Comparison of ENCODE assay signal across 1 cellular context in the genomic region with DNA sequence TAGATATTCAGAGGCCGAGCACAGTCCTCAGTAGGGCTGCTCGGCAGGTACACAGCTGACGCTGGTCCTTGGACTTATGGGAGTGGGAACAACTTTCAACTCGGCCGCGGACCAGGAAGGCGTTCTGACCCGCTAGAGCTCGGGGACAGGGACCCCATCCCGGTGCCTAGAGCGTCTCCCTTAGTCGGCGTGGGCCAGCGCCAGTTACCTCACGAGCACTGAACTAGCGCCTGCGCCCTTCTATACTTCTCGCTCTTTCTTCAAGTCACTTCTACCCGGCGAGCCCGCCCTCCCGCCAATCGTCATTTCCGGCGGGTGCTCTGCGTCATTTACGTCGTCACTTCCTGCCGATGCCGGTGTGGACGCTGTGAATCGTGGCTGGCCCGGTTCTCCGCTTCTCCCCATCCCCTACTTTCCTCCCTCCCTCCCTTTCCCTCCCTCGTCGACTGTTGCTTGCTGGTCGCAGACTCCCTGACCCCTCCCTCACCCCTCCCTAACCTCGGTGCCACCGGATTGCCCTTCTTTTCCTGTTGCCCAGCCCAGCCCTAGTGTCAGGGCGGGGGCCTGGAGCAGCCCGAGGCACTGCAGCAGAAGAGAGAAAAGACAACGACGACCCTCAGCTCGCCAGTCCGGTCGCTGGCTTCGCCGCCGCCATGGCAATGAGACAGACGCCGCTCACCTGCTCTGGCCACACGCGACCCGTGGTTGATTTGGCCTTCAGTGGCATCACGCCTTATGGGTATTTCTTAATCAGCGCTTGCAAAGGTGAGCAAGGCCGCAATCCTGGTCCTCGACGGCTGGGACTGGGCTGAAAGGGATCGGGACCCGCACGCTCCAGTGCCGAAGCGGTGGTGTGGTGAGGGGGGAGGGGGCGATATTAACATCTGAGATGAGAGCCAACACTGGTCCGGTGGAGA.
A peak's percentile ranks its signal among the peaks of the same experiment; 100 is the strongest.
TF ChIP-seq lines count a peak whose summit lies in the region.

Gene STRAP, plus strand, starts transcription at position 333 of the 917 bp plus-strand sequence. Its CDS starts 321 bp downstream, at position 654.

TF ChIP-seq in HepG2, 621 proteins besides CTCF, POLR2A, EP300 and RAD21 (continued from another document and continues in another):
- TF ChIP-seq ZNF142 (CRISPR knock-in tag; IDR thresholded peaks at IDR 0.05) = 0 out of 2 replicates have a peak, but pooled peaks have one; percentile 32
- no peak for TF ChIP-seq STAT5B (CRISPR knock-in tag; IDR thresholded peaks at IDR 0.05)
- TF ChIP-seq DNMT1 (CRISPR knock-in tag; IDR thresholded peaks at IDR 0.05) = no peak
- peak; percentile 88 for TF ChIP-seq ZNF777 (CRISPR knock-in tag; IDR thresholded peaks at IDR 0.05)
- TF ChIP-seq SOX5 (CRISPR knock-in tag; IDR thresholded peaks at IDR 0.05; ENCODE audit: borderline replicate concordance) = no peak
- peak; percentile 54; the same call in 1 of the 2 replicates for TF ChIP-seq ETV6 (CRISPR knock-in tag; conservative IDR thresholded peaks at IDR 0.05)
- TF ChIP-seq POLR2AphosphoS2 (IDR thresholded peaks at IDR 0.05; ENCODE audit: low read depth, low read length) = 0 out of 2 replicates have a peak, but pooled peaks have one; percentile 59
- no peak for TF ChIP-seq CREB3 (CRISPR knock-in tag; IDR thresholded peaks at IDR 0.05)
- TF ChIP-seq ZNF282 (IDR thresholded peaks at IDR 0.05; ENCODE audit: partially characterized antibody) = no peak
- TF ChIP-seq, protein P1, sequence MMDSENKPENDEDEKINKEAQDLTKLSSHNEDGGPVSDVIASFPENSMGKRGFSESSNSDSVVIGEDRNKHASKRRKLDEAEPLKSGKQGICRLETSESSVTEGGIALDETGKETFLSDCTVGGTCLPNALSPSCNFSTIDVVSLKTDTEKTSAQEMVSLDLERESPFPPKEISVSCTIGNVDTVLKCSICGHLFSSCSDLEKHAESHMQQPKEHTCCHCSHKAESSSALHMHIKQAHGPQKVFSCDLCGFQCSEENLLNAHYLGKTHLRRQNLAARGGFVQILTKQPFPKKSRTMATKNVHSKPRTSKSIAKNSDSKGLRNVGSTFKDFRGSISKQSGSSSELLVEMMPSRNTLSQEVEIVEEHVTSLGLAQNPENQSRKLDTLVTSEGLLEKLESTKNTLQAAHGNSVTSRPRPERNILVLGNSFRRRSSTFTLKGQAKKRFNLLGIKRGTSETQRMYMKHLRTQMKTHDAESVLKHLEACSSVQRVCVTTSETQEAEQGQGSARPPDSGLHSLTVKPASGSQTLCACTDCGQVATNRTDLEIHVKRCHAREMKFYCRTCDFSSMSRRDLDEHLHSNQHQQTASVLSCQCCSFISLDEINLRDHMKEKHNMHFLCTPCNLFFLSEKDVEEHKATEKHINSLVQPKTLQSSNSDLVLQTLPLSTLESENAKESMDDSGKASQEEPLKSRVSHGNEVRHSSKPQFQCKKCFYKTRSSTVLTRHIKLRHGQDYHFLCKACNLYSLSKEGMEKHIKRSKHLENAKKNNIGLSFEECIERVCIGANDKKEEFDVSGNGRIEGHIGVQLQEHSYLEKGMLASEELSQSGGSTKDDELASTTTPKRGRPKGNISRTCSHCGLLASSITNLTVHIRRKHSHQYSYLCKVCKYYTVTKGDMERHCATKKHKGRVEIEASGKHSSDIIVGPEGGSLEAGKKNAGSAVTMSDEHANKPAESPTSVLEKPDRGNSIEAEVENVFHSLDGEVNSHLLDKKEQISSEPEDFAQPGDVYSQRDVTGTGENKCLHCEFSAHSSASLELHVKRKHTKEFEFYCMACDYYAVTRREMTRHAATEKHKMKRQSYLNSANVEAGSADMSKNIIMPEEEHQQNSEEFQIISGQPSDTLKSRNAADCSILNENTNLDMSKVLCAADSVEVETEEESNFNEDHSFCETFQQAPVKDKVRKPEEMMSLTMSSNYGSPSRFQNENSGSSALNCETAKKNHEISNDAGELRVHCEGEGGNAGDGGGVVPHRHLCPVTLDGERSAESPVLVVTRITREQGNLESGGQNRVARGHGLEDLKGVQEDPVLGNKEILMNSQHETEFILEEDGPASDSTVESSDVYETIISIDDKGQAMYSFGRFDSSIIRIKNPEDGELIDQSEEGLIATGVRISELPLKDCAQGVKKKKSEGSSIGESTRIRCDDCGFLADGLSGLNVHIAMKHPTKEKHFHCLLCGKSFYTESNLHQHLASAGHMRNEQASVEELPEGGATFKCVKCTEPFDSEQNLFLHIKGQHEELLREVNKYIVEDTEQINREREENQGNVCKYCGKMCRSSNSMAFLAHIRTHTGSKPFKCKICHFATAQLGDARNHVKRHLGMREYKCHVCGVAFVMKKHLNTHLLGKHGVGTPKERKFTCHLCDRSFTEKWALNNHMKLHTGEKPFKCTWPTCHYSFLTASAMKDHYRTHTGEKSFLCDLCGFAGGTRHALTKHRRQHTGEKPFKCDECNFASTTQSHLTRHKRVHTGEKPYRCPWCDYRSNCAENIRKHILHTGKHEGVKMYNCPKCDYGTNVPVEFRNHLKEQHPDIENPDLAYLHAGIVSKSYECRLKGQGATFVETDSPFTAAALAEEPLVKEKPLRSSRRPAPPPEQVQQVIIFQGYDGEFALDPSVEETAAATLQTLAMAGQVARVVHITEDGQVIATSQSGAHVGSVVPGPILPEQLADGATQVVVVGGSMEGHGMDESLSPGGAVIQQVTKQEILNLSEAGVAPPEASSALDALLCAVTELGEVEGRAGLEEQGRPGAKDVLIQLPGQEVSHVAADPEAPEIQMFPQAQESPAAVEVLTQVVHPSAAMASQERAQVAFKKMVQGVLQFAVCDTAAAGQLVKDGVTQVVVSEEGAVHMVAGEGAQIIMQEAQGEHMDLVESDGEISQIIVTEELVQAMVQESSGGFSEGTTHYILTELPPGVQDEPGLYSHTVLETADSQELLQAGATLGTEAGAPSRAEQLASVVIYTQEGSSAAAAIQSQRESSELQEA (CRISPR knock-in tag; IDR thresholded peaks at IDR 0.05; ENCODE audit: not compliant biosample characterization) = peak; percentile 42
- TF ChIP-seq RXRA (CRISPR knock-in tag; IDR thresholded peaks at IDR 0.05) = peak; percentile 37; the same call in 1 of the 2 replicates
- 0 out of 2 replicates have a peak, but pooled peaks have one; percentile 21 for TF ChIP-seq ZIK1 (CRISPR knock-in tag; IDR thresholded peaks at IDR 0.05; ENCODE audit: borderline replicate concordance, low read depth)
- no peak for TF ChIP-seq ZC3H4 (CRISPR knock-in tag; IDR thresholded peaks at IDR 0.05; ENCODE audit: borderline replicate concordance)
- TF ChIP-seq ZNF572 (CRISPR knock-in tag; IDR thresholded peaks at IDR 0.05) = no peak
- TF ChIP-seq, protein P2, sequence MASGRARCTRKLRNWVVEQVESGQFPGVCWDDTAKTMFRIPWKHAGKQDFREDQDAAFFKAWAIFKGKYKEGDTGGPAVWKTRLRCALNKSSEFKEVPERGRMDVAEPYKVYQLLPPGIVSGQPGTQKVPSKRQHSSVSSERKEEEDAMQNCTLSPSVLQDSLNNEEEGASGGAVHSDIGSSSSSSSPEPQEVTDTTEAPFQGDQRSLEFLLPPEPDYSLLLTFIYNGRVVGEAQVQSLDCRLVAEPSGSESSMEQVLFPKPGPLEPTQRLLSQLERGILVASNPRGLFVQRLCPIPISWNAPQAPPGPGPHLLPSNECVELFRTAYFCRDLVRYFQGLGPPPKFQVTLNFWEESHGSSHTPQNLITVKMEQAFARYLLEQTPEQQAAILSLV (CRISPR knock-in tag; IDR thresholded peaks at IDR 0.05; ENCODE audit: borderline replicate concordance) = peak; percentile 56
- peak; percentile 70 for TF ChIP-seq EED (CRISPR knock-in tag; IDR thresholded peaks at IDR 0.05)
- peak; percentile 89 for TF ChIP-seq ZNF317 (CRISPR knock-in tag; IDR thresholded peaks at IDR 0.05)
- no peak for TF ChIP-seq SRSF9 (IDR thresholded peaks at IDR 0.05; ENCODE audit: borderline replicate concordance, insufficient read depth, low read depth, low read length, poor library complexity, severe bottlenecking)
- TF ChIP-seq KLF13 (CRISPR knock-in tag; IDR thresholded peaks at IDR 0.05) = no peak
- TF ChIP-seq, protein P3, sequence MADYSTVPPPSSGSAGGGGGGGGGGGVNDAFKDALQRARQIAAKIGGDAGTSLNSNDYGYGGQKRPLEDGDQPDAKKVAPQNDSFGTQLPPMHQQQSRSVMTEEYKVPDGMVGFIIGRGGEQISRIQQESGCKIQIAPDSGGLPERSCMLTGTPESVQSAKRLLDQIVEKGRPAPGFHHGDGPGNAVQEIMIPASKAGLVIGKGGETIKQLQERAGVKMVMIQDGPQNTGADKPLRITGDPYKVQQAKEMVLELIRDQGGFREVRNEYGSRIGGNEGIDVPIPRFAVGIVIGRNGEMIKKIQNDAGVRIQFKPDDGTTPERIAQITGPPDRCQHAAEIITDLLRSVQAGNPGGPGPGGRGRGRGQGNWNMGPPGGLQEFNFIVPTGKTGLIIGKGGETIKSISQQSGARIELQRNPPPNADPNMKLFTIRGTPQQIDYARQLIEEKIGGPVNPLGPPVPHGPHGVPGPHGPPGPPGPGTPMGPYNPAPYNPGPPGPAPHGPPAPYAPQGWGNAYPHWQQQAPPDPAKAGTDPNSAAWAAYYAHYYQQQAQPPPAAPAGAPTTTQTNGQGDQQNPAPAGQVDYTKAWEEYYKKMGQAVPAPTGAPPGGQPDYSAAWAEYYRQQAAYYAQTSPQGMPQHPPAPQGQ (CRISPR knock-in tag; IDR thresholded peaks at IDR 0.05; ENCODE audit: borderline replicate concordance) = peak; percentile 38; the same call in 1 of the 2 replicates
- TF ChIP-seq, protein P4, sequence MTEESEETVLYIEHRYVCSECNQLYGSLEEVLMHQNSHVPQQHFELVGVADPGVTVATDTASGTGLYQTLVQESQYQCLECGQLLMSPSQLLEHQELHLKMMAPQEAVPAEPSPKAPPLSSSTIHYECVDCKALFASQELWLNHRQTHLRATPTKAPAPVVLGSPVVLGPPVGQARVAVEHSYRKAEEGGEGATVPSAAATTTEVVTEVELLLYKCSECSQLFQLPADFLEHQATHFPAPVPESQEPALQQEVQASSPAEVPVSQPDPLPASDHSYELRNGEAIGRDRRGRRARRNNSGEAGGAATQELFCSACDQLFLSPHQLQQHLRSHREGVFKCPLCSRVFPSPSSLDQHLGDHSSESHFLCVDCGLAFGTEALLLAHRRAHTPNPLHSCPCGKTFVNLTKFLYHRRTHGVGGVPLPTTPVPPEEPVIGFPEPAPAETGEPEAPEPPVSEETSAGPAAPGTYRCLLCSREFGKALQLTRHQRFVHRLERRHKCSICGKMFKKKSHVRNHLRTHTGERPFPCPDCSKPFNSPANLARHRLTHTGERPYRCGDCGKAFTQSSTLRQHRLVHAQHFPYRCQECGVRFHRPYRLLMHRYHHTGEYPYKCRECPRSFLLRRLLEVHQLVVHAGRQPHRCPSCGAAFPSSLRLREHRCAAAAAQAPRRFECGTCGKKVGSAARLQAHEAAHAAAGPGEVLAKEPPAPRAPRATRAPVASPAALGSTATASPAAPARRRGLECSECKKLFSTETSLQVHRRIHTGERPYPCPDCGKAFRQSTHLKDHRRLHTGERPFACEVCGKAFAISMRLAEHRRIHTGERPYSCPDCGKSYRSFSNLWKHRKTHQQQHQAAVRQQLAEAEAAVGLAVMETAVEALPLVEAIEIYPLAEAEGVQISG (CRISPR knock-in tag; IDR thresholded peaks at IDR 0.05) = peak; percentile 99
- TF ChIP-seq NCOA2 (CRISPR knock-in tag; IDR thresholded peaks at IDR 0.05) = peak; percentile 33; the same call in 1 of the 2 replicates
- no peak; the same call in 1 of the 2 replicates for TF ChIP-seq ZNF275 (CRISPR knock-in tag; IDR thresholded peaks at IDR 0.05; ENCODE audit: borderline replicate concordance)
- peak; percentile 62 for TF ChIP-seq MXD4 (CRISPR knock-in tag; IDR thresholded peaks at IDR 0.05)
- TF ChIP-seq ZNF24 (IDR thresholded peaks at IDR 0.05) = no peak
